ENCODE assay signal across 3 cellular contexts in genomic region chr21:33974513-33975468, GRCh38.
TF ChIP-seq lines count a peak whose summit lies in the region.

No MANE protein-coding gene starts in this region.

TF ChIP-seq in SK-N-SH, 30 proteins besides CTCF, POLR2A, EP300 and RAD21:
- no peak for TF ChIP-seq USF1 (IDR thresholded peaks at IDR 0.05; ENCODE audit: borderline replicate concordance, low read depth)
- TF ChIP-seq USF2 (IDR thresholded peaks at IDR 0.05; ENCODE audit: borderline replicate concordance, low read depth, low read length): no peak
- TF ChIP-seq MAX (IDR thresholded peaks at IDR 0.05; ENCODE audit: low read depth): no peak
- TF ChIP-seq RCOR1 (IDR thresholded peaks at IDR 0.05; ENCODE audit: low read length): no peak
- no peak for TF ChIP-seq POLR2AphosphoS5 (IDR thresholded peaks at IDR 0.05; ENCODE audit: low read depth, low read length)
TF ChIP-seq in SK-N-SH: peak in this region for 0.

TF ChIP-seq in SK-N-SH treated with all-trans-retinoic acid at 6 μM for 48 hours, 23 proteins besides CTCF, POLR2A, EP300 and RAD21:
- TF ChIP-seq OSR1 (CRISPR knock-in tag; IDR thresholded peaks at IDR 0.05): no peak
- no peak for TF ChIP-seq POU6F1 (CRISPR knock-in tag; IDR thresholded peaks at IDR 0.05; ENCODE audit: borderline replicate concordance, low read depth)
- TF ChIP-seq ZC3H10 (CRISPR knock-in tag; IDR thresholded peaks at IDR 0.05): no peak
- no peak for TF ChIP-seq PATZ1 (CRISPR knock-in tag; IDR thresholded peaks at IDR 0.05; ENCODE audit: borderline replicate concordance)
- TF ChIP-seq ZNF8 (CRISPR knock-in tag; IDR thresholded peaks at IDR 0.05): no peak
- no peak for TF ChIP-seq CREB5 (CRISPR knock-in tag; IDR thresholded peaks at IDR 0.05; ENCODE audit: low read depth)

TF ChIP-seq in GM12878, 131 proteins besides CTCF, POLR2A, EP300 and RAD21:
- 0 out of 2 replicates have a peak, but pooled peaks have one; percentile 22 for TF ChIP-seq PAX8 (IDR thresholded peaks at IDR 0.05)
- peak; percentile 20; the same call in 1 of the 2 replicates for TF ChIP-seq MLLT1 (IDR thresholded peaks at IDR 0.05)
- TF ChIP-seq JUND (IDR thresholded peaks at IDR 0.05; ENCODE audit: low read depth, low read length): no peak
- TF ChIP-seq TCF3 (IDR thresholded peaks at IDR 0.05; ENCODE audit: borderline replicate concordance, insufficient read depth, low read depth, low read length): no peak
- 0 out of 2 replicates have a peak, but pooled peaks have one; percentile 19 for TF ChIP-seq ZBTB40 (IDR thresholded peaks at IDR 0.05; ENCODE audit: borderline replicate concordance)
- TF ChIP-seq POLR2AphosphoS2 (IDR thresholded peaks at IDR 0.05; ENCODE audit: low read depth, low read length): no peak
- 0 out of 2 replicates have a peak, but pooled peaks have one; percentile 17 for TF ChIP-seq NBN (IDR thresholded peaks at IDR 0.05)
